8 cellular contexts compared by ENCODE assay signal in genomic region chr6:33208089-33208967, GRCh38. TPM values are rescaled to one million over a fixed set of nuclear protein-coding genes. Genes with fewer than 3 reads are reported as not detected.
DNase-seq lines count a peak whose midpoint lies in the region; ATAC-seq and TF ChIP-seq lines count a peak whose summit lies in the region.

TSS of gene RING1 (plus strand) at chr6:33208500. CDS start at chr6:33208823, 323 bp downstream.

- CTCF ChIA-PET in AG04450 (lab: Charles Lee), result interaction anchor here (0.8 to 2.8 kb wide), 4 partner anchors 11 to 224 kb away, joined by 3 to 22 read pairs (median 10); no protein-coding TSS in a partner anchor

- peak within 1 kb of the TSS; percentile 91 for H3K27ac ChIP-seq in AG04450 (ENCODE audit: low read depth, low read length)

- TF ChIP-seq POLR2A in Raji (IDR thresholded peaks at IDR 0.05; ENCODE audit: insufficient read depth, low read depth, low read length), result peak; percentile 90

- peaks cover 41 to 61% of the 10 kb centered on the region in 2 donors for H3K4me1 Mint-ChIP-seq in natural killer cell
- H3K4me1 Mint-ChIP-seq in stimulated activated naive B cell treated with anti-CD40 and anti-IgM and Interleukin-4, amounts not matched to agents 10 μg/mL and 1 μg/mL and 100 μg/mL, for 72 hours, result peaks cover 51 to 67% of the 10 kb centered on the region in 2 donors

- peaks cover 9 to 14% of the 10 kb centered on the region in 2 donors for H3K27me3 Mint-ChIP-seq in natural killer cell (ENCODE audit: low read depth in 2 of 2)
- peaks cover 15 to 16% of the 10 kb centered on the region in 2 donors for H3K27me3 Mint-ChIP-seq in stimulated activated naive B cell treated with anti-CD40 and anti-IgM and Interleukin-4, amounts not matched to agents 10 μg/mL and 1 μg/mL and 100 μg/mL, for 72 hours

- intact Hi-C loops in natural killer cell (cut with micrococcal nuclease), result loop anchor here (2.0 kb wide), 1 partner anchor 64 kb away; the partner anchor contains the start of gene RPS18

- no peak for TF ChIP-seq CTCF in AG04450 (IDR thresholded peaks at IDR 0.05; ENCODE audit: low read depth, low read length)
- no peak for TF ChIP-seq CTCF in natural killer cell (IDR thresholded peaks at IDR 0.05)

- ATAC-seq in GM18858 (IDR thresholded peaks at IDR 0.05; ENCODE audit: unreplicated experiment) (peak; percentile 53), natural killer cell (peak; percentile 67 to 79 (median 71))
- peak; percentile 58 to 75 for ATAC-seq in stimulated activated naive B cell treated with anti-CD40 and anti-IgM and Interleukin-4, amounts not matched to agents 10 μg/mL and 1 μg/mL and 100 μg/mL, for 72 hours (replicated peaks)

- peak within 1 kb of the TSS; percentile 98 for H3K4me3 Mint-ChIP-seq in natural killer cell
- H3K4me3 Mint-ChIP-seq in stimulated activated naive B cell treated with anti-CD40 and anti-IgM and Interleukin-4, amounts not matched to agents 10 μg/mL and 1 μg/mL and 100 μg/mL, for 72 hours, result peak within 1 kb of the TSS; percentile 94 to 97

- H3K9me3 Mint-ChIP-seq in natural killer cell, result no peaks in the 10 kb centered on the region
- H3K9me3 Mint-ChIP-seq in stimulated activated naive B cell treated with anti-CD40 and anti-IgM and Interleukin-4, amounts not matched to agents 10 μg/mL and 1 μg/mL and 100 μg/mL, for 72 hours, result no peaks in the 10 kb centered on the region

- peak within 1 kb of the TSS; percentile 95 to 97 for H3K27ac Mint-ChIP-seq in natural killer cell
- peak within 1 kb of the TSS; percentile 98 for H3K27ac Mint-ChIP-seq in stimulated activated naive B cell treated with anti-CD40 and anti-IgM and Interleukin-4, amounts not matched to agents 10 μg/mL and 1 μg/mL and 100 μg/mL, for 72 hours

- H3K36me3 Mint-ChIP-seq in natural killer cell, result peaks cover 2% of the 10 kb centered on the region
- H3K36me3 Mint-ChIP-seq in stimulated activated naive B cell treated with anti-CD40 and anti-IgM and Interleukin-4, amounts not matched to agents 10 μg/mL and 1 μg/mL and 100 μg/mL, for 72 hours, result peaks cover 27 to 50% of the 10 kb centered on the region in 2 donors

- DNase-seq in AG04450 (ENCODE audit: low read depth, low spot score) (no peak), HuH-7 (ENCODE audit: low spot score) (peak; percentile 85), fibroblast of peridontal ligament (ENCODE audit: extremely low read depth) (peak; percentile 70), natural killer cell (peak; percentile 88)
- peak; percentile 79 for DNase-seq in activated T-helper 9 cell treated with anti-CD3 and anti-CD28 coated beads, Interleukin-2, amount 50 U/mL, for 16 hours (ENCODE audit: low read depth)
- DNase-seq in stimulated activated naive B cell treated with anti-CD40 and anti-IgM and Interleukin-4, amounts not matched to agents 10 μg/mL and 1 μg/mL and 100 μg/mL, for 72 hours, result peak; percentile 81

- no peaks in the 10 kb centered on the region; the same call in 1 of the 2 replicates for H3K9me3 ChIP-seq in AG04450 (ENCODE audit: control insufficient read depth, insufficient read depth, low read length)

- peak within 1 kb of the TSS; percentile 78 for H3K4me3 ChIP-seq in AG04450 (ENCODE audit: low read depth, low read length)

- POLR2A ChIA-PET in AG04450 (lab: Yijun Ruan, JAX), result interaction anchor here (0.5 to 2.3 kb wide), 10 partner anchors 9 to 265 kb away, joined by 3 to 13 read pairs (median 4); partner anchors contain the start of genes RPS18 and VPS52

- H3K27me3 ChIP-seq in AG04450 (ENCODE audit: control insufficient read depth, insufficient read depth, low read length), result no peaks in the 10 kb centered on the region

RNA-seq across cellular contexts. Expression of gene RING1, which starts in this region (rescaled TPM):
- 23.8 and 26.8 TPM in 2 replicates for polyA plus RNA-seq in AG04450 (2011; rRNA removed)
- polyA minus RNA-seq in AG04450 (2011; rRNA and poly(A)+ RNA removed), result 20.3 and 29.5 TPM in 2 replicates
- total RNA-seq in natural killer cell, result 10 to 100 TPM; 34.5 to 40.3 (median 36.5) TPM
